In the genomic region with DNA sequence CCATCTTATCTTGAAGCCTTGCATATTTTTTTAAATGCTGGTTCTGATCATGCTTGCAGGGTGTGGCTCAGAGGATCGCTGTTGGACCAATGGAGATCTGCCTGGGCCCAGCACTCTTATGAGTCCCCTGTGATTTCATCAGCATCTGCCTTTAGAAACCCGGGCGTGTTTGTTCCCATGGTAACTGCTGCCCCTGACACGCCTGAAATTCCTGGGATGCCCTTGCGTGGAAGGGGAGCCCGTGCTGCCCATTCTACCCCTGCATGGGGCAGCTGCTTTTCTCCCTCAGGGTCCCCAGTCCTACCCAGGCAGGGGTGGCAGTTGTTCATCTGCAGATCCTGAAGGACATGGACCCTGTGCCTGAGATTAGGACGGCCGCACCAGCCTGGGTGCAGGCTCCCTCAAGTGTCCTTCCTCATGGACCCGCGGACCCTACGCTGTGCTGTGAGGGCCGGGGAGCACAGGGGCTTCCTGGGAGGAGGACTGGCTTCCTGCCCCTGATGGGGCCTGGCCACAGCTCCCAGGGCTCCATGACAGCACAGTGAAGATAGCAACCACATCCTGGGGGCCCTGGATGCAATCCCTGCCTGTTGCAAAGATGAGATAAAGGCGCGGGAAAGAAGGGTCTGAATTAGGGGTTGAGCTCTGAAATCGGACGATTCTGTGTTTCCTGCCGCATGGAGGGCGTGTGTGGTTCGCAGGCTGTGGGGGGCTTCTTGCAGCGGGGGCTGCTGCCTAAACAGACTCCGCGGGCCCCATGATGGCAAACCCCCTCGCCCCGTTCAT, we compare ENCODE assay signal across 7 cellular contexts.
A peak's percentile ranks its signal among the peaks of the same experiment; 100 is the strongest.
DNase-seq lines count a peak whose midpoint lies in the region; ATAC-seq and TF ChIP-seq lines count a peak whose summit lies in the region.

No MANE protein-coding gene starts in this region.

- H3K14ac ChIP-seq in H9 (ENCODE audit: insufficient read depth, low read length): peak overlapping the region; percentile 80; the same call in 1 of the 2 replicates
- H3K14ac ChIP-seq in neuronal stem cell (ENCODE audit: low read length): peak overlapping the region; percentile 61

- no peaks in the 10 kb centered on the region for H3K79me2 ChIP-seq in H9 (ENCODE audit: insufficient read depth, low read length)

- H3K27ac Mint-ChIP-seq in H9: peak overlapping the region in 1 of 3 experiments; percentile 92; a peak in 3 of 7 replicates

- H3T11ph ChIP-seq in H9 (ENCODE audit: low read length): no peak overlapping the region

- no peak for TF ChIP-seq CTCF in H9 (conservative IDR thresholded peaks at IDR 0.05)

- H3K27ac ChIP-seq in H9 (ENCODE audit: insufficient read length, low read depth, low read length) (no peak overlapping the region), neuronal stem cell (replicated peaks; ENCODE audit: low read length) (peak overlapping the region; percentile 17)

- peaks cover 14% of the 10 kb centered on the region for H3K27me3 Mint-ChIP-seq in H9 (ENCODE audit: low read depth)

- H3K79me1 ChIP-seq in H9 (ENCODE audit: insufficient read depth, low read depth, low read length, poor library complexity, severe bottlenecking) (no peaks in the 10 kb centered on the region), neuronal stem cell (ENCODE audit: low read depth, low read length) (no peaks in the 10 kb centered on the region)

- H3K4me1 ChIP-seq in H9 (ENCODE audit: insufficient read depth, low read length) (no peaks in the 10 kb centered on the region; the same call in 1 of the 2 replicates), neuronal stem cell (ENCODE audit: control insufficient read depth in 2 of 2, insufficient read depth in 1 of 2, low read depth in 1 of 2, low read length in 2 of 2) (peaks cover 0 to 20% of the 10 kb centered on the region in 2 donors)

- H3K4me3 ChIP-seq in neuronal stem cell (ENCODE audit: low read length in 2 of 2): peak overlapping the region in 1 of 2 donors; percentile 70

- peaks cover 11% of the 10 kb centered on the region for H3K23me2 ChIP-seq in H9 (ENCODE audit: insufficient read length, low read depth, low read length, poor library complexity, severe bottlenecking)

- H3K18ac ChIP-seq in H9 (ENCODE audit: insufficient read length, low read depth, low read length) (peak overlapping the region; percentile 47), neuronal stem cell (ENCODE audit: low read length) (peak overlapping the region; percentile 98)

- H2BK15ac ChIP-seq in H9 (ENCODE audit: low read depth, low read length) (no peak overlapping the region), neuronal stem cell (ENCODE audit: low read length) (peak overlapping the region; percentile 71)

- no peak overlapping the region for H3K9ac ChIP-seq in H9 (ENCODE audit: extremely low read depth, insufficient read length, low read length)
- peak overlapping the region; percentile 53 for H3K9ac ChIP-seq in neuronal stem cell (ENCODE audit: low read depth, low read length, poor library complexity)

- ATAC-seq in SK-N-SH treated with all-trans-retinoic acid at 6 μM for 48 hours: peak; percentile 34; the same call in 2 of the 3 replicates
- peak; percentile 30 for ATAC-seq in esophagus mucosa
- no peak for ATAC-seq in HG03457 (IDR thresholded peaks at IDR 0.05; ENCODE audit: unreplicated experiment)

- H3K4me1 Mint-ChIP-seq in H9: peaks cover 28 to 29% of the 10 kb centered on the region in 2 experiments

- H4K8ac ChIP-seq in H9 (replicated peaks; ENCODE audit: insufficient read length, low read depth, low read length): no peak overlapping the region
- H4K8ac ChIP-seq in neuronal stem cell (ENCODE audit: low read depth, low read length): peak overlapping the region; percentile 95

- H3K27me3 ChIP-seq in H9 (ENCODE audit: insufficient read depth, low read length) (no peaks in the 10 kb centered on the region; the same call in 1 of the 2 replicates), neuronal stem cell (ENCODE audit: control insufficient read depth in 3 of 3, insufficient read depth in 3 of 3, low read depth in 1 of 3, low read length in 3 of 3) (no peaks in the 10 kb centered on the region)

- H2BK120ac ChIP-seq in H9 (ENCODE audit: low read depth, low read length, poor library complexity, severe bottlenecking): peak overlapping the region; percentile 0
- peak overlapping the region; percentile 88 for H2BK120ac ChIP-seq in neuronal stem cell (ENCODE audit: low read depth, low read length)

- no peaks in the 10 kb centered on the region for H3K9me3 ChIP-seq in H9 (ENCODE audit: control insufficient read depth, low read depth, low read length)
- H3K9me3 ChIP-seq in neuronal stem cell (replicated peaks in 1 of 2; ENCODE audit: control insufficient read depth in 2 of 2, insufficient read depth in 1 of 2, low read depth in 1 of 2, low read length in 2 of 2): peaks cover 2 to 3% of the 10 kb centered on the region in 2 donors

- no peak overlapping the region for H3K56ac ChIP-seq in H9 (ENCODE audit: insufficient read length, low read depth, low read length)

- H3K23ac ChIP-seq in H9 (ENCODE audit: insufficient read length, low read depth, low read length) (no peak overlapping the region), neuronal stem cell (ENCODE audit: low read depth, low read length, poor library complexity) (peak overlapping the region; percentile 74)

- peak overlapping the region; percentile 73 to 78 for H3K4me3 Mint-ChIP-seq in H9

- H4K5ac ChIP-seq in H9 (ENCODE audit: insufficient read length, low read depth, low read length): no peak overlapping the region

- DNase-seq in H9 (peak; percentile 69), neuronal stem cell (ENCODE audit: low spot score) (peak; percentile 38)
- DNase-seq in NK-92 treated with Interleukin-12 subunit alpha and Interleukin-12 subunit beta, amount 100 ng/mL, for 24 hours (lab: John Stamatoyannopoulos, UW): no peak
- no peak for DNase-seq in activated effector memory CD4-positive, alpha-beta T cell treated with anti-CD3 and anti-CD28 coated beads, Interleukin-2, amount 50 U/mL, for 16 hours

- H4K91ac ChIP-seq in H9 (ENCODE audit: insufficient read length, low read depth, low read length) (peak overlapping the region; percentile 60), neuronal stem cell (ENCODE audit: low read depth, low read length, poor library complexity) (no peak overlapping the region)

- H2BK5ac ChIP-seq in H9 (ENCODE audit: insufficient read length, low read length): no peak overlapping the region
- H2BK5ac ChIP-seq in neuronal stem cell (ENCODE audit: low read length): peak overlapping the region; percentile 94

- H2BK12ac ChIP-seq in H9 (ENCODE audit: insufficient read length, low read depth, low read length) (peak overlapping the region; percentile 85), neuronal stem cell (ENCODE audit: low read length) (no peak overlapping the region)

- H3K4me2 ChIP-seq in H9 (ENCODE audit: insufficient read depth, insufficient read length, low read length) (peak overlapping the region; percentile 79), neuronal stem cell (ENCODE audit: insufficient read depth, low read length, poor library complexity, severe bottlenecking) (peak overlapping the region; percentile 82)

- peaks cover 0 to 4% of the 10 kb centered on the region in 2 experiments; a peak in 3 of 5 replicates for H3K9me3 Mint-ChIP-seq in H9

- H3K36me3 ChIP-seq in neuronal stem cell (replicated peaks in 1 of 2; ENCODE audit: control insufficient read depth in 2 of 2, insufficient read depth in 2 of 2, low read length in 2 of 2): no peaks in the 10 kb centered on the region

- H3K4ac ChIP-seq in H9 (ENCODE audit: low read depth, low read length) (no peak overlapping the region; the same call in 1 of the 2 replicates), neuronal stem cell (ENCODE audit: low read length) (no peak overlapping the region)

- no peak overlapping the region for H2AFZ ChIP-seq in H9 (ENCODE audit: low read length)
- no peak overlapping the region for H2AFZ ChIP-seq in neuronal stem cell (ENCODE audit: low read length)

- H2AK5ac ChIP-seq in H9 (ENCODE audit: insufficient read length, low read length): peak overlapping the region; percentile 9
- H2AK5ac ChIP-seq in neuronal stem cell (ENCODE audit: low read depth, low read length): peak overlapping the region; percentile 10

- peak overlapping the region; percentile 1 for H2BK20ac ChIP-seq in H9 (ENCODE audit: low read depth, low read length, poor library complexity, severe bottlenecking)

- no CpG with 5 or more reads among the region's 24 CpGs for WGBS in H9 (ENCODE audit: extremely low coverage, insufficient read length, low lambda C conversion rate)
- WGBS in neuronal stem cell (ENCODE audit: extremely low coverage in 2 of 2, insufficient read length in 2 of 2, insufficient replicate concordance in 1 of 2), 2 donors: no CpG with 5 or more reads among the region's 24 CpGs

- no peaks in the 10 kb centered on the region for H4K20me1 ChIP-seq in H9 (ENCODE audit: control insufficient read depth, insufficient read depth, insufficient read length)

- peaks cover 3 to 5% (median 3%) of the 10 kb centered on the region in 3 experiments; a peak in 4 of 7 replicates for H3K36me3 Mint-ChIP-seq in H9 (ENCODE audit: insufficient read depth in 1 of 3, low read depth in 3 of 3)

TF ChIP-seq in SK-N-SH treated with all-trans-retinoic acid at 6 μM for 48 hours, 23 proteins besides CTCF, POLR2A, EP300 and RAD21 (continues in another document):
- TF ChIP-seq OSR1 (CRISPR knock-in tag; IDR thresholded peaks at IDR 0.05) (no peak), ISL1 (CRISPR knock-in tag; IDR thresholded peaks at IDR 0.05) (no peak), ARNTL (CRISPR knock-in tag; IDR thresholded peaks at IDR 0.05; ENCODE audit: borderline replicate concordance, low read depth) (no peak), GLIS3 (CRISPR knock-in tag; IDR thresholded peaks at IDR 0.05) (no peak)

Comparison
In these comparisons a context has a peak if more than half of its experiments do, and no peak if none do; other contexts are left out.
1. DNase-seq: peak in H9 (single experiment) and neuronal stem cell (single experiment); none in NK-92 treated with Interleukin-12 subunit alpha and Interleukin-12 subunit beta, amount 100 ng/mL, for 24 hours (single experiment) and activated effector memory CD4-positive, alpha-beta T cell treated with anti-CD3 and anti-CD28 coated beads, Interleukin-2, amount 50 U/mL, for 16 hours (single experiment).